Comparison of ENCODE assay signal across 37 cellular contexts in genomic region chr12:64785816-64786215, GRCh38.
"Had no signal": no experiment of that assay in that cellular context is flagged by ENCODE, and none has a peak within 500 bp of the region (broad histone marks: within the 10 kb centered on the region; RNA-seq: fewer than 3 reads in every experiment).

No MANE protein-coding gene starts in this region.

- DNase-seq: Karpas-422, Kasumi-1, KG1, MG63, MM.1S, MV-4-11, NCI-H1048, NCI-H1092, NCI-H1092 treated with DMSO at 0.1 percent for 48 hours, NCI-H1105, NCI-H1105 treated with DMSO at 0.1 percent for 48 hours, NCI-H1417, NCI-H1417 treated with DMSO at 0.1 percent for 48 hours, NCI-H1436, NCI-H1436 treated with DMSO at 0.1 percent for 48 hours, NCI-H146, NCI-H1694, NCI-H1694 treated with DMSO at 0.1 percent for 48 hours, NCI-H187, NCI-H187 treated with DMSO at 0.1 percent for 48 hours, NCI-H1930, NCI-H2029, NCI-H2029 treated with DMSO at 0.1 percent for 48 hours, NCI-H2081, NCI-H2081 treated with DMSO at 0.1 percent for 48 hours, NCI-H2107, NCI-H2171, NCI-H2171 treated with DMSO at 0.1 percent for 48 hours, NCI-H2227 treated with DMSO at 0.1 percent for 48 hours, NCI-H226, NCI-H345, NCI-H446, NCI-H446 treated with DMSO at 0.1 percent for 48 hours, NCI-H510A, NCI-H510A treated with DMSO at 0.1 percent for 48 hours, NCI-H524 had no signal

- H3K4me2 ChIP-seq: KMS-11 had no signal

- H3K27ac ChIP-seq: KMS-11 had no signal

- H3K4me3 ChIP-seq: MG63 had no signal

- H3K36me3 ChIP-seq: MG63 had no signal

- H3K9ac ChIP-seq: KMS-11 had no signal

- H3K9me3 ChIP-seq: MG63 had no signal
